In the genomic region with DNA sequence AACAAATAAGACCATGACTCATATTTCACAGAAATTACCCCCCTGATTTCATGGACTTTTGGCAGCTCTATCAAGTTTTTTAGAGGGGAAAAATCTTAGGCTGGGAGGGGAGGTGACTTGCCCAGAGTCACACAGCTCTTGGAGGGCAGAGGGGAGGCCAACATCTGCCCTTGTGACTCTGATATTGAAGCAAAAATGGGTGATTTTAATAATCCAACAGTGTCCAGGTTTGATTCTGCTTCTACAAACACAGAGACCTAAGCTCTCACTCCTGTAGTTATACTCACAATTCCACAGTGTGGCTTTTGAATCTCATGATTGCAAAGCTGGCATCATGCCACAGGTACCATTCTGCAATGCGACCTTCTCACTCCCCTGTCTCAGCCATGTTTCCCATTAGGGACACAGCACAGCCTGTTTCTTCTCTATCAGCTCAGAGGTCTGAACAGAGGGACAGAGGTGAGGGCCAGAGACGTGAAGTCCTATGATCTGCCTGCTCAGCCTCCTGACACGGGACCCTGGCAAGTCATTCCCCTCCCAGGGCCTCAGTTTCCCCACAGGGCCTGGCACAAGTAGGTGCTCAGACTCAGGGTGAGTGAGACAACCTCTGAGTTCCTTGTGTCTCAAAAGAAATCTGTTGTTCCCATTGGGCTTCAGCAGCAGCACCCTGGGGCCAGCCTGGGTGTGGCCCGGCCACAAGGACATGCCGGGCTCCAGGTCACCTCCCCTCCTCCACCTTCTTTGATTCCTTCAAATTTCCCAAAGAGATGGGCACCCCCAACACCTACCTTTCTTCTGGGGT, we compare ENCODE assay signal across 8 cellular contexts. TPM values are rescaled to one million over a fixed set of nuclear protein-coding genes. Genes with fewer than 3 reads are reported as not detected.
DNase-seq lines count a peak whose midpoint lies in the region; ATAC-seq, FAIRE-seq and TF ChIP-seq lines count a peak whose summit lies in the region.

No MANE protein-coding gene starts in this region.

- H3K4me2 ChIP-seq in Karpas-422 (ENCODE audit: low read depth, low read length, poor library complexity, severe bottlenecking): peak overlapping the region; percentile 96

- H4K20me1 ChIP-seq in Karpas-422 (ENCODE audit: insufficient read depth, low read depth, low read length): no peaks in the 10 kb centered on the region

- H3K27ac ChIP-seq in Karpas-422 (ENCODE audit: low read length): no peak overlapping the region
- peak overlapping the region; percentile 96 to 97 for H3K27ac ChIP-seq in kidney (ENCODE audit: low read depth in 2 of 2, low read length in 2 of 2)
- peak overlapping the region; percentile 78 for H3K27ac ChIP-seq in substantia nigra (ENCODE audit: low read depth, low read length, poor library complexity, severe bottlenecking)

- H3K4me3 ChIP-seq in Karpas-422 (ENCODE audit: low read length): peak overlapping the region; percentile 86
- peak overlapping the region; percentile 73 for H3K4me3 ChIP-seq in astrocyte of the spinal cord (ENCODE audit: low read depth, low read length)
- H3K4me3 ChIP-seq in kidney (ENCODE audit: low read length in 2 of 2): peak overlapping the region; percentile 99

- 0 out of 2 replicates have a peak, but pooled peaks cover 6% of the 10 kb centered on the region for H3K36me3 ChIP-seq in Karpas-422 (ENCODE audit: insufficient read depth, low read length)
- peaks cover 2 to 4% of the 10 kb centered on the region in 2 donors for H3K36me3 ChIP-seq in kidney (ENCODE audit: control insufficient read depth in 1 of 2, insufficient read depth in 2 of 2, low read length in 2 of 2)

- H3K4me1 ChIP-seq in Karpas-422 (ENCODE audit: low read length) (peaks cover 19% of the 10 kb centered on the region), kidney (ENCODE audit: control insufficient read depth in 1 of 2, insufficient read depth in 1 of 2, low read depth in 1 of 2, low read length in 2 of 2) (peaks cover 9 to 18% of the 10 kb centered on the region in 2 donors)

- DNase-seq in G401 (ENCODE audit: low spot score) (peak; percentile 50), Karpas-422 (no peak), astrocyte of the spinal cord (ENCODE audit: low read depth, low spot score) (no peak), kidney (peak; percentile 60), substantia nigra (lab: John Stamatoyannopoulos, UW) (peak in 3 of 49 donors; percentile 29 to 37 (median 32)), NCI-H1694 (lab: John Stamatoyannopoulos, UW) (no peak), HuH-7.5 (ENCODE audit: low spot score) (no peak)

- FAIRE-seq in kidney (lab: Jason Lieb, UNC): no peak

- H3K27me3 ChIP-seq in Karpas-422 (ENCODE audit: low read length): no peaks in the 10 kb centered on the region; the same call in 1 of the 2 replicates

- H3K79me2 ChIP-seq in Karpas-422 (ENCODE audit: low read length): peaks cover 32% of the 10 kb centered on the region

- TF ChIP-seq CTCF in astrocyte of the spinal cord (IDR thresholded peaks at IDR 0.05; ENCODE audit: low read depth, low read length) (no peak), kidney (IDR thresholded peaks at IDR 0.05; ENCODE audit: borderline replicate concordance, extremely low read depth, insufficient read depth) (no peak)

- no peak for ATAC-seq in HG02610 (IDR thresholded peaks at IDR 0.05; ENCODE audit: unreplicated experiment)

- H3K9ac ChIP-seq in Karpas-422 (ENCODE audit: low read length): peak overlapping the region; percentile 80
- peak overlapping the region; percentile 91 to 97 for H3K9ac ChIP-seq in kidney (ENCODE audit: low read length in 2 of 2)

- no peaks in the 10 kb centered on the region for H3K9me3 ChIP-seq in Karpas-422 (ENCODE audit: low read length)
- no peaks in the 10 kb centered on the region for H3K9me3 ChIP-seq in kidney (ENCODE audit: control insufficient read depth in 1 of 2, low read length in 2 of 2)

- no peaks in the 10 kb centered on the region for H3K9me2 ChIP-seq in Karpas-422 (replicated peaks; ENCODE audit: insufficient read depth, low read length)

- intact Hi-C loops in kidney (cut with DNase I): no loop called here

- peak overlapping the region; percentile 94 for H2AFZ ChIP-seq in Karpas-422 (ENCODE audit: low read length)

- in situ Hi-C loops in G401 (cut with HindIII; ENCODE audit: low sequenced_read_pairs) (no loop called here), astrocyte of the spinal cord (cut with HindIII; ENCODE audit: low sequenced_read_pairs) (no loop called here)

RNA-seq across cellular contexts. Expression of a gene that starts 0.8 kb away (rescaled TPM):
- 22.8 and 33.5 TPM in 2 replicates for total RNA-seq in G401 (2014; rRNA removed; shearing (Covaris generic))
- total RNA-seq in Karpas-422 (2014; rRNA removed; shearing (Covaris generic); ENCODE audit: low replicate concordance): 11.3 and 15.9 TPM in 2 replicates
- total RNA-seq in kidney: 48.8 TPM
- polyA plus RNA-seq in kidney (ENCODE audit: insufficient read depth, low read depth, low replicate concordance): 34.8 TPM

RNA-seq across cellular contexts. Expression of a gene that starts 14.4 kb away (rescaled TPM):
- total RNA-seq in G401 (2014; rRNA removed; shearing (Covaris generic)): not detected in 2 replicates
- total RNA-seq in Karpas-422 (2014; rRNA removed; shearing (Covaris generic); ENCODE audit: low replicate concordance): 0.14 TPM in 1 of 2 replicates, not detected in the other
- 160 TPM for total RNA-seq in kidney
- polyA plus RNA-seq in kidney (ENCODE audit: insufficient read depth, low read depth, low replicate concordance): 51.8 TPM

RNA-seq across cellular contexts. Expression of a gene that starts 36.9 kb away (rescaled TPM):
- total RNA-seq in G401 (2014; rRNA removed; shearing (Covaris generic)): not detected in 2 replicates
- total RNA-seq in Karpas-422 (2014; rRNA removed; shearing (Covaris generic); ENCODE audit: low replicate concordance): not detected in 2 replicates
- 8.7 TPM for total RNA-seq in kidney
- 6.1 TPM for polyA plus RNA-seq in kidney (ENCODE audit: insufficient read depth, low read depth, low replicate concordance)

Comparison
In these comparisons a context has a peak if more than half of its experiments do, and no peak if none do; other contexts are left out.
1. DNase-seq: peak in G401 (single experiment) and kidney (single experiment); none in Karpas-422 (single experiment), astrocyte of the spinal cord (single experiment), NCI-H1694 (single experiment) and HuH-7.5 (single experiment).
2. RNA of a gene that starts 14.4 kb away (total RNA-seq): 160 TPM in kidney (single experiment); 0.14 TPM in Karpas-422 and not detected in G401; every median in the first group is over 100 times any median in the second.
3. Peak in every context shown above with its lines, with median percentiles within 50 percentile points of each other: H3K4me3 ChIP-seq.